8 cellular contexts compared by ENCODE assay signal in genomic region chr2:160394153-160394552, GRCh38.
DNase-seq lines count a peak whose midpoint lies in the region; ATAC-seq and TF ChIP-seq lines count a peak whose summit lies in the region.

No MANE protein-coding gene starts in this region.

- no peak for TF ChIP-seq EP300 in esophagus muscularis mucosa (IDR thresholded peaks at IDR 0.05)

- H3K27ac ChIP-seq in OCI-LY7 (ENCODE audit: low read depth, low read length, poor library complexity, severe bottlenecking) (peak overlapping the region; percentile 50), esophagus muscularis mucosa (replicated peaks in 1 of 4) (peak overlapping the region in 1 of 4 donors; percentile 8)

- peak overlapping the region; percentile 76 for H3K4me3 Mint-ChIP-seq in natural killer cell treated with Interleukin-12 subunit alpha and Interleukin-12 subunit beta and Interleukin-15 and Interleukin-18, amount 100 ng/mL, for 72 hours

- H3K27me3 Mint-ChIP-seq in natural killer cell treated with Interleukin-12 subunit alpha and Interleukin-12 subunit beta and Interleukin-15 and Interleukin-18, amount 100 ng/mL, for 72 hours, result no peaks in the 10 kb centered on the region

- BruUV-seq in OCI-LY7 (replicated peaks; lab: Mats Ljungman, UMichigan), result no TSS peak

- H3K4me2 ChIP-seq in OCI-LY7 (ENCODE audit: low read length), result peak overlapping the region; percentile 71

- WGBS in esophagus muscularis mucosa, result 55% methylated on average over 1 of the region's 1 CpG

- H3K4me1 ChIP-seq in OCI-LY7 (ENCODE audit: insufficient read depth, low read length, poor library complexity, severe bottlenecking) (peaks cover 24% of the 10 kb centered on the region), esophagus muscularis mucosa (peaks cover 54 to 90% (median 76%) of the 10 kb centered on the region in 4 donors)

- CTCF ChIA-PET in OCI-LY7 (lab: Charles Lee; ENCODE audit: unreplicated experiment), result no interaction called here

- peak overlapping the region; percentile 71 for H2AFZ ChIP-seq in OCI-LY7 (ENCODE audit: low read length)

- no peaks in the 10 kb centered on the region for H4K20me1 ChIP-seq in OCI-LY7 (ENCODE audit: insufficient read depth, low read length)

- H3K27ac Mint-ChIP-seq in natural killer cell treated with Interleukin-12 subunit alpha and Interleukin-12 subunit beta and Interleukin-15 and Interleukin-18, amount 100 ng/mL, for 72 hours, result no peak overlapping the region

- no peak for TF ChIP-seq POLR2A in esophagus muscularis mucosa (IDR thresholded peaks at IDR 0.05; ENCODE audit: low read depth)

- peak; percentile 91 to 99 for ATAC-seq in activated CD4-positive, CD25-positive, alpha-beta regulatory T cell treated with anti-CD3 and anti-CD28 coated beads, Interleukin-2, amount 50 U/mL, for 24 hours
- peak; percentile 99 for ATAC-seq in HG02943 (IDR thresholded peaks at IDR 0.05; ENCODE audit: low read depth, unreplicated experiment)
- peak; percentile 96 to 98 for ATAC-seq in natural killer cell treated with Interleukin-12 subunit alpha and Interleukin-12 subunit beta and Interleukin-15 and Interleukin-18, amount 100 ng/mL, for 72 hours

- H3K9me3 ChIP-seq in OCI-LY7 (ENCODE audit: low read length) (0 out of 2 replicates have a peak, but pooled peaks cover 7% of the 10 kb centered on the region), esophagus muscularis mucosa (no peaks in the 10 kb centered on the region)

- H3K9me2 ChIP-seq in OCI-LY7 (ENCODE audit: insufficient read depth, low read length), result no peaks in the 10 kb centered on the region

- no peak for DNase-seq in activated CD4-positive, CD25-positive, alpha-beta regulatory T cell (lab: John Stamatoyannopoulos, UW)
- peak; percentile 71 for DNase-seq in OCI-LY7 (ENCODE audit: low spot score)
- peak; percentile 75 for DNase-seq in natural killer cell treated with Interleukin-12 subunit alpha and Interleukin-12 subunit beta and Interleukin-15 and Interleukin-18, amount 100 ng/mL, for 72 hours (ENCODE audit: low spot score)
- no peak for DNase-seq in 8988T
- DNase-seq in NCI-H1092 (lab: John Stamatoyannopoulos, UW), result no peak
- DNase-seq in esophagus muscularis mucosa (ENCODE audit: extremely low spot score), result no peak

- peaks cover 3% of the 10 kb centered on the region for H3K9me3 Mint-ChIP-seq in natural killer cell treated with Interleukin-12 subunit alpha and Interleukin-12 subunit beta and Interleukin-15 and Interleukin-18, amount 100 ng/mL, for 72 hours

- peaks cover 4% of the 10 kb centered on the region for H3K36me3 Mint-ChIP-seq in natural killer cell treated with Interleukin-12 subunit alpha and Interleukin-12 subunit beta and Interleukin-15 and Interleukin-18, amount 100 ng/mL, for 72 hours

- H3K36me3 ChIP-seq in OCI-LY7 (ENCODE audit: insufficient read depth, low read length) (no peaks in the 10 kb centered on the region), esophagus muscularis mucosa (no peaks in the 10 kb centered on the region)

- H3K4me3 ChIP-seq in OCI-LY7 (ENCODE audit: low read depth, low read length, poor library complexity, severe bottlenecking) (peak overlapping the region; percentile 32), esophagus muscularis mucosa (no peak overlapping the region)

- peaks cover 19% of the 10 kb centered on the region; the same call in 1 of the 2 replicates for H3K79me2 ChIP-seq in OCI-LY7 (ENCODE audit: insufficient read depth, low read depth, low read length)

- TF ChIP-seq CTCF in OCI-LY7 (conservative IDR thresholded peaks at IDR 0.05; ENCODE audit: low read length) (no peak), esophagus muscularis mucosa (IDR thresholded peaks at IDR 0.05) (no peak)

- peaks cover 44 to 54% of the 10 kb centered on the region in 2 donors for H3K4me1 Mint-ChIP-seq in natural killer cell treated with Interleukin-12 subunit alpha and Interleukin-12 subunit beta and Interleukin-15 and Interleukin-18, amount 100 ng/mL, for 72 hours (ENCODE audit: low read depth in 2 of 2)

- H3K27me3 ChIP-seq in esophagus muscularis mucosa, result no peaks in the 10 kb centered on the region

- intact Hi-C loops in OCI-LY7 (cut with micrococcal nuclease; ENCODE audit: unreplicated experiment), result no loop called here
- intact Hi-C loops in esophagus muscularis mucosa (cut with DNase I), result no loop called here

- POLR2A ChIA-PET in OCI-LY7 (lab: Charles Lee), result interaction anchor here (0.7 to 3.6 kb wide), 7 partner anchors 9 to 116 kb away, joined by 3 to 30 read pairs (median 5); no protein-coding TSS in a partner anchor

Comparison
In these comparisons a context has a peak if more than half of its experiments do, and no peak if none do; other contexts are left out.
1. DNase-seq: peak in OCI-LY7 (single experiment) and natural killer cell treated with Interleukin-12 subunit alpha and Interleukin-12 subunit beta and Interleukin-15 and Interleukin-18, amount 100 ng/mL, for 72 hours (single experiment); none in activated CD4-positive, CD25-positive, alpha-beta regulatory T cell (0 of 4), 8988T (single experiment), NCI-H1092 (single experiment) and esophagus muscularis mucosa (single experiment).
2. Peak in every context shown above with its lines, with median percentiles within 50 percentile points of each other: ATAC-seq.